In genomic region chr19:55370305-55370988, GRCh38 we compare ENCODE assay signal across 8 cellular contexts. TPM values are rescaled to one million over a fixed set of nuclear protein-coding genes. Genes with fewer than 3 reads are reported as not detected.
DNase-seq lines count a peak whose midpoint lies in the region; ATAC-seq, FAIRE-seq and TF ChIP-seq lines count a peak whose summit lies in the region.

Gene IL11, minus strand, starts transcription at chr19:55370463. Its CDS starts 153 bp downstream, at chr19:55370310.

- H3K4me3 ChIP-seq in brain microvascular endothelial cell (ENCODE audit: low read depth, low read length) = peak within 1 kb of the TSS; percentile 83
- peak within 1 kb of the TSS; percentile 78 to 84 for H3K4me3 ChIP-seq in mesenchymal stem cell (ENCODE audit: insufficient read depth in 1 of 2, low read depth in 1 of 2, low read length in 2 of 2)
- H3K4me3 ChIP-seq in tibial nerve = peak within 1 kb of the TSS in 2 of 4 donors; percentile 19 to 39

- peaks cover 6% of the 10 kb centered on the region for H3K79me1 ChIP-seq in mesenchymal stem cell (replicated peaks; ENCODE audit: low read length, poor library complexity, severe bottlenecking)

- peak within 1 kb of the TSS; percentile 92 for H2BK5ac ChIP-seq in mesenchymal stem cell (ENCODE audit: low read depth, low read length, poor library complexity, severe bottlenecking)

- peak within 1 kb of the TSS in 1 of 2 experiments; percentile 47 for H3K23ac ChIP-seq in mesenchymal stem cell (ENCODE audit: low read length in 2 of 2)

- H3K27me3 ChIP-seq in brain microvascular endothelial cell (replicated peaks) (no peaks in the 10 kb centered on the region), mesenchymal stem cell (ENCODE audit: control insufficient read depth in 1 of 2, insufficient read depth in 1 of 2, low read length in 2 of 2) (peaks cover 0 to 9% of the 10 kb centered on the region in 2 experiments), tibial nerve (peaks cover 7 to 91% of the 10 kb centered on the region in 2 donors)

- peak within 1 kb of the TSS; percentile 45 for H4K8ac ChIP-seq in mesenchymal stem cell (ENCODE audit: low read length)

- H3K4me2 ChIP-seq in mesenchymal stem cell (ENCODE audit: low read length, poor library complexity, severe bottlenecking) = peak within 1 kb of the TSS; percentile 83

- FAIRE-seq in HTR-8/SVneo (lab: Jason Lieb, UNC) = peak; percentile 85

- peak within 1 kb of the TSS; percentile 90 for H2BK15ac ChIP-seq in mesenchymal stem cell (ENCODE audit: low read depth, poor library complexity, severe bottlenecking)

- no peak for ATAC-seq in GM18517 (IDR thresholded peaks at IDR 0.05; ENCODE audit: unreplicated experiment)

- H3K27ac ChIP-seq in brain microvascular endothelial cell (peak within 1 kb of the TSS; percentile 68), mesenchymal stem cell (ENCODE audit: low read length, poor library complexity, severe bottlenecking) (peak within 1 kb of the TSS; percentile 94), tibial nerve (no peak within 1 kb of the TSS)

- TF ChIP-seq CTCF in brain microvascular endothelial cell (IDR thresholded peaks at IDR 0.05; ENCODE audit: low read depth, low read length, missing control alignments) (no peak), tibial nerve (IDR thresholded peaks at IDR 0.05) (no peak)

- H3K18ac ChIP-seq in mesenchymal stem cell (ENCODE audit: low read depth in 1 of 2, low read length in 2 of 2) = peak within 1 kb of the TSS; percentile 45 to 85

- H3K4me1 ChIP-seq in mesenchymal stem cell (ENCODE audit: control insufficient read depth, insufficient read depth, low read depth, low read length) (peaks cover 59% of the 10 kb centered on the region), tibial nerve (peaks cover 0 to 32% (median 10%) of the 10 kb centered on the region in 4 donors)

- TF ChIP-seq POLR2A in tibial nerve (IDR thresholded peaks at IDR 0.05) = no peak

- peak within 1 kb of the TSS; percentile 27 for H2BK120ac ChIP-seq in mesenchymal stem cell (ENCODE audit: low read depth, low read length)

- peak within 1 kb of the TSS; percentile 58 for H2AK5ac ChIP-seq in mesenchymal stem cell (ENCODE audit: low read length, severe bottlenecking)

- no peak for TF ChIP-seq EP300 in tibial nerve (IDR thresholded peaks at IDR 0.05)

- H2AFZ ChIP-seq in mesenchymal stem cell (ENCODE audit: low read depth, low read length) = peak within 1 kb of the TSS; percentile 84

- peak within 1 kb of the TSS; percentile 46 to 57 for H3K4ac ChIP-seq in mesenchymal stem cell (ENCODE audit: low read depth in 1 of 2, low read length in 2 of 2)

- peak within 1 kb of the TSS in 1 of 2 experiments; percentile 68 for H3K14ac ChIP-seq in mesenchymal stem cell (ENCODE audit: low read length in 2 of 2)

- H3K36me3 ChIP-seq in brain microvascular endothelial cell (replicated peaks) = no peaks in the 10 kb centered on the region
- H3K36me3 ChIP-seq in mesenchymal stem cell (ENCODE audit: control insufficient read depth in 1 of 2, insufficient read depth in 2 of 2, low read depth in 1 of 2, low read length in 2 of 2) = peaks cover 0 to 30% of the 10 kb centered on the region in 2 experiments
- no peaks in the 10 kb centered on the region for H3K36me3 ChIP-seq in tibial nerve

- peak within 1 kb of the TSS; percentile 74 for H3K9ac ChIP-seq in mesenchymal stem cell (ENCODE audit: low read length)

- H4K91ac ChIP-seq in mesenchymal stem cell (ENCODE audit: low read length) = no peak within 1 kb of the TSS

- in situ Hi-C loops in brain microvascular endothelial cell (cut with HindIII; ENCODE audit: low pct_ligation_motif_present, low sequenced_read_pairs) = no loop called here

- peak; percentile 88 for DNase-seq in AG08395 (ENCODE audit: low spot score)
- peak; percentile 72 for DNase-seq in HTR-8/SVneo (ENCODE audit: insufficient read length, low spot score)
- DNase-seq in brain microvascular endothelial cell = peak; percentile 32
- peak; percentile 84 for DNase-seq in mesenchymal stem cell
- no peak for DNase-seq in NCI-H1436 (lab: John Stamatoyannopoulos, UW)
- no peak for DNase-seq in tibial nerve (ENCODE audit: low spot score in 2 of 2)
- DNase-seq in LoVo (ENCODE audit: low spot score) = no peak

- peak within 1 kb of the TSS in 1 of 2 experiments; percentile 90 for H2BK12ac ChIP-seq in mesenchymal stem cell (ENCODE audit: low read length in 2 of 2)

- H3K9me3 ChIP-seq in mesenchymal stem cell (ENCODE audit: control insufficient read depth, low read length) (no peaks in the 10 kb centered on the region), tibial nerve (no peaks in the 10 kb centered on the region)

- WGBS in mesenchymal stem cell = 5% methylated on average over 19 of the region's 32 CpGs
- WGBS in tibial nerve, 2 donors = 6 to 11% methylated on average over 30 to 32 of the region's 32 CpGs

RNA-seq across cellular contexts. Expression of gene IL11, which starts in this region (rescaled TPM):
- 6.4 TPM for polyA plus RNA-seq in mesenchymal stem cell (2013, experiment 1 of 2)
- 6.1 TPM for polyA plus RNA-seq in mesenchymal stem cell (2013, experiment 2 of 2)
- under 1 TPM in 1 of 4 donors, not detected in 3; 0.21 TPM for total RNA-seq in tibial nerve

Comparison
In these comparisons a context has a peak if more than half of its experiments do, and no peak if none do; other contexts are left out.
1. DNase-seq: peak in AG08395 (single experiment), HTR-8/SVneo (single experiment), brain microvascular endothelial cell (single experiment) and mesenchymal stem cell (single experiment); none in NCI-H1436 (single experiment), tibial nerve (0 of 2) and LoVo (single experiment).
2. H3K27ac ChIP-seq: peak in brain microvascular endothelial cell (single experiment) and mesenchymal stem cell (single experiment); none in tibial nerve (0 of 4).